1 cellular context compared by ENCODE assay signal in genomic region chr2:207925601-207926000, GRCh38.
TF ChIP-seq lines count a peak whose summit lies in the region.

No MANE protein-coding gene starts in this region.

TF ChIP-seq in SK-N-SH treated with all-trans-retinoic acid at 6 μM for 48 hours, 23 proteins besides CTCF, POLR2A, EP300 and RAD21 (continued from another document):
- TF ChIP-seq, protein P1, sequence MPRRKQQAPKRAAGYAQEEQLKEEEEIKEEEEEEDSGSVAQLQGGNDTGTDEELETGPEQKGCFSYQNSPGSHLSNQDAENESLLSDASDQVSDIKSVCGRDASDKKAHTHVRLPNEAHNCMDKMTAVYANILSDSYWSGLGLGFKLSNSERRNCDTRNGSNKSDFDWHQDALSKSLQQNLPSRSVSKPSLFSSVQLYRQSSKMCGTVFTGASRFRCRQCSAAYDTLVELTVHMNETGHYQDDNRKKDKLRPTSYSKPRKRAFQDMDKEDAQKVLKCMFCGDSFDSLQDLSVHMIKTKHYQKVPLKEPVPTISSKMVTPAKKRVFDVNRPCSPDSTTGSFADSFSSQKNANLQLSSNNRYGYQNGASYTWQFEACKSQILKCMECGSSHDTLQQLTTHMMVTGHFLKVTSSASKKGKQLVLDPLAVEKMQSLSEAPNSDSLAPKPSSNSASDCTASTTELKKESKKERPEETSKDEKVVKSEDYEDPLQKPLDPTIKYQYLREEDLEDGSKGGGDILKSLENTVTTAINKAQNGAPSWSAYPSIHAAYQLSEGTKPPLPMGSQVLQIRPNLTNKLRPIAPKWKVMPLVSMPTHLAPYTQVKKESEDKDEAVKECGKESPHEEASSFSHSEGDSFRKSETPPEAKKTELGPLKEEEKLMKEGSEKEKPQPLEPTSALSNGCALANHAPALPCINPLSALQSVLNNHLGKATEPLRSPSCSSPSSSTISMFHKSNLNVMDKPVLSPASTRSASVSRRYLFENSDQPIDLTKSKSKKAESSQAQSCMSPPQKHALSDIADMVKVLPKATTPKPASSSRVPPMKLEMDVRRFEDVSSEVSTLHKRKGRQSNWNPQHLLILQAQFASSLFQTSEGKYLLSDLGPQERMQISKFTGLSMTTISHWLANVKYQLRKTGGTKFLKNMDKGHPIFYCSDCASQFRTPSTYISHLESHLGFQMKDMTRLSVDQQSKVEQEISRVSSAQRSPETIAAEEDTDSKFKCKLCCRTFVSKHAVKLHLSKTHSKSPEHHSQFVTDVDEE (CRISPR knock-in tag; IDR thresholded peaks at IDR 0.05) = no peak
- TF ChIP-seq CSRNP3 (CRISPR knock-in tag; IDR thresholded peaks at IDR 0.05) = no peak
